ENCODE assay signal across 15 cellular contexts in genomic region chr10:28559661-28560060, GRCh38. TPM values are rescaled to one million over a fixed set of nuclear protein-coding genes. Genes with fewer than 3 reads are reported as not detected.
DNase-seq lines count a peak whose midpoint lies in the region; ATAC-seq and TF ChIP-seq lines count a peak whose summit lies in the region.
"Had no signal": no experiment of that assay in that cellular context is flagged by ENCODE, and none has a peak within 500 bp of the region (broad histone marks: within the 10 kb centered on the region; RNA-seq: fewer than 3 reads in every experiment).

No MANE protein-coding gene starts in this region.

- H3K4me3 ChIP-seq in GM23338 = no peak overlapping the region
- H3K4me3 ChIP-seq in fibroblast of mammary gland (ENCODE audit: control insufficient read depth, low read depth, low read length) = no peak overlapping the region
- H3K4me3 ChIP-seq in neural progenitor cell = no peak overlapping the region
- H3K4me3 ChIP-seq: heart right ventricle, Peyer's patch, vagina had no signal

- no peaks in the 10 kb centered on the region for H3K27me3 Mint-ChIP-seq in GM23338 (ENCODE audit: insufficient read depth, low read depth, poor library complexity)
- no peaks in the 10 kb centered on the region for H3K27me3 Mint-ChIP-seq in T-helper 17 cell
- H3K27me3 Mint-ChIP-seq in neural progenitor cell (ENCODE audit: insufficient read depth, low read depth) = no peaks in the 10 kb centered on the region
- H3K27me3 Mint-ChIP-seq: stimulated activated naive B cell treated with anti-CD40 and anti-IgM and Interleukin-4, amounts not matched to agents 10 μg/mL and 1 μg/mL and 100 μg/mL, for 72 hours had no signal

- H3K4me1 Mint-ChIP-seq in GM23338 = peaks cover 48% of the 10 kb centered on the region
- H3K4me1 Mint-ChIP-seq in T-helper 17 cell = peaks cover 51% of the 10 kb centered on the region
- peaks cover 31% of the 10 kb centered on the region for H3K4me1 Mint-ChIP-seq in neural progenitor cell

- H3K79me2 ChIP-seq in GM23338 (replicated peaks; ENCODE audit: insufficient read depth) = peaks cover 100% of the 10 kb centered on the region
- peaks cover 100% of the 10 kb centered on the region for H3K79me2 ChIP-seq in neural progenitor cell (ENCODE audit: low read depth)

- DNase-seq in GM23338 (ENCODE audit: low spot score) (peak; percentile 68), T-helper 17 cell (no peak), fibroblast of mammary gland (ENCODE audit: low read depth) (peak; percentile 12), neural progenitor cell (ENCODE audit: low spot score) (peak; percentile 81), NCI-H1436 (lab: John Stamatoyannopoulos, UW) (no peak), NCI-H128 (lab: John Stamatoyannopoulos, UW; ENCODE audit: unreplicated experiment) (no peak)
- DNase-seq: activated gamma-delta T cell treated with Interleukin-2 at 50 U/mL for 16 hours; heart right ventricle; NCI-H2081 treated with DMSO at 0.1 percent for 48 hours; Peyer's patch; stimulated activated naive B cell treated with anti-CD40 and anti-IgM and Interleukin-4, amounts not matched to agents 10 μg/mL and 1 μg/mL and 100 μg/mL, for 72 hours had no signal

- peaks cover 25% of the 10 kb centered on the region for H3K4me1 ChIP-seq in GM23338 (ENCODE audit: insufficient read depth)
- peaks cover 41% of the 10 kb centered on the region for H3K4me1 ChIP-seq in neural progenitor cell

- H3K27ac Mint-ChIP-seq in GM23338 = peak overlapping the region; percentile 57; the same call in 1 of the 2 replicates
- peak overlapping the region; percentile 22 for H3K27ac Mint-ChIP-seq in T-helper 17 cell
- H3K27ac Mint-ChIP-seq in neural progenitor cell = no peak overlapping the region
- H3K27ac Mint-ChIP-seq: stimulated activated naive B cell treated with anti-CD40 and anti-IgM and Interleukin-4, amounts not matched to agents 10 μg/mL and 1 μg/mL and 100 μg/mL, for 72 hours had no signal

- H3K36me3 Mint-ChIP-seq in GM23338 (ENCODE audit: low read depth) (peaks cover 48% of the 10 kb centered on the region), T-helper 17 cell (ENCODE audit: low read depth) (peaks cover 22% of the 10 kb centered on the region), neural progenitor cell (peaks cover 54% of the 10 kb centered on the region)

- H3K27me3 ChIP-seq in GM23338 (ENCODE audit: insufficient read depth) = no peaks in the 10 kb centered on the region
- H3K27me3 ChIP-seq in neural progenitor cell = no peaks in the 10 kb centered on the region
- H3K27me3 ChIP-seq: heart right ventricle, Peyer's patch, vagina had no signal

- H2AFZ ChIP-seq in GM23338 (no peak overlapping the region), neural progenitor cell (replicated peaks) (no peak overlapping the region)

- H3K9ac ChIP-seq in neural progenitor cell = no peak overlapping the region

- H3K4me3 Mint-ChIP-seq in GM23338 (no peak overlapping the region), T-helper 17 cell (no peak overlapping the region), neural progenitor cell (no peak overlapping the region)

- H3K27ac ChIP-seq in GM23338 (ENCODE audit: low read depth) (peak overlapping the region; percentile 4; the same call in 1 of the 2 replicates), neural progenitor cell (peak overlapping the region; percentile 56)
- H3K27ac ChIP-seq: Peyer's patch, vagina had no signal

- H3K9me3 Mint-ChIP-seq in GM23338 = no peaks in the 10 kb centered on the region
- no peaks in the 10 kb centered on the region for H3K9me3 Mint-ChIP-seq in neural progenitor cell

- H3K4me2 ChIP-seq in GM23338 = no peak overlapping the region
- H3K4me2 ChIP-seq in neural progenitor cell = peak overlapping the region; percentile 40

- TF ChIP-seq CTCF in GM23338 (conservative IDR thresholded peaks at IDR 0.05; ENCODE audit: low read depth in 2 of 2) = no peak
- TF ChIP-seq CTCF in fibroblast of mammary gland (conservative IDR thresholded peaks at IDR 0.05; ENCODE audit: control insufficient read depth, insufficient read depth, low read depth, low read length) = no peak
- no peak for TF ChIP-seq CTCF in neural progenitor cell (IDR thresholded peaks at IDR 0.05)

- H3F3A ChIP-seq in GM23338 (replicated peaks; ENCODE audit: low read depth) (no peaks in the 10 kb centered on the region), neural progenitor cell (ENCODE audit: low read depth) (peaks cover 46% of the 10 kb centered on the region)

- H4K20me1 ChIP-seq in GM23338 (replicated peaks; ENCODE audit: insufficient read depth) (peaks cover 71% of the 10 kb centered on the region), neural progenitor cell (ENCODE audit: low read depth) (peaks cover 100% of the 10 kb centered on the region)

- no peaks in the 10 kb centered on the region; the same call in 1 of the 2 replicates for H3K36me3 ChIP-seq in GM23338 (ENCODE audit: insufficient read depth)
- H3K36me3 ChIP-seq in neural progenitor cell = peaks cover 10% of the 10 kb centered on the region

- H3K9me3 ChIP-seq in T-helper 17 cell (ENCODE audit: control insufficient read depth, low read length, poor library complexity, severe bottlenecking) (no peaks in the 10 kb centered on the region), neural progenitor cell (ENCODE audit: low read depth) (no peaks in the 10 kb centered on the region)
- H3K9me3 ChIP-seq: heart right ventricle, Peyer's patch, vagina had no signal

- peak; percentile 63 for ATAC-seq in GM23338
- no peak for ATAC-seq in T-helper 17 cell
- ATAC-seq in HG02571 (IDR thresholded peaks at IDR 0.05; ENCODE audit: unreplicated experiment) = no peak
- no peak for ATAC-seq in HG02588 (IDR thresholded peaks at IDR 0.05; ENCODE audit: unreplicated experiment)
- ATAC-seq: activated CD4-positive, CD25-positive, alpha-beta regulatory T cell treated with anti-CD3 and anti-CD28 coated beads, Interleukin-2, amount 50 U/mL, for 24 hours; stimulated activated naive B cell treated with anti-CD40 and anti-IgM and Interleukin-4, amounts not matched to agents 10 μg/mL and 1 μg/mL and 100 μg/mL, for 72 hours had no signal

- no peaks in the 10 kb centered on the region for H3K9me2 ChIP-seq in GM23338 (ENCODE audit: insufficient read depth)

TF ChIP-seq in GM23338, 12 proteins besides CTCF, POLR2A, EP300 and RAD21 (continues in another document):
- TF ChIP-seq CREB1 (CRISPR knock-in tag; IDR thresholded peaks at IDR 0.05; ENCODE audit: low read depth) (no peak), ETS1 (IDR thresholded peaks at IDR 0.05) (no peak), EZH2phosphoT487 (IDR thresholded peaks at IDR 0.05; ENCODE audit: unreplicated experiment) (no peak), JUNB (IDR thresholded peaks at IDR 0.05; ENCODE audit: unreplicated experiment) (no peak), ZNF114 (CRISPR knock-in tag; IDR thresholded peaks at IDR 0.05) (no peak), NANOG (IDR thresholded peaks at IDR 0.05; ENCODE audit: borderline replicate concordance) (no peak)

RNA-seq across cellular contexts. Expression of gene WAC, which starts 26.7 kb away (rescaled TPM):
- 106 and 116 TPM in 2 replicates for total RNA-seq in GM23338 (2014; rRNA removed; shearing (Covaris generic))
- polyA plus RNA-seq in GM23338 (2016; fragmentation: Nextera tagmentation; extraction: Ambion mirVana) = 52.8 and 59.4 TPM in 2 replicates
- total RNA-seq in T-helper 17 cell = 100 to 1,000 TPM; 171 to 195 TPM
- 138 and 174 TPM in 2 replicates for total RNA-seq in neural progenitor cell (ENCODE audit: low replicate concordance)

Comparison
In these comparisons a context has a peak if more than half of its experiments do, and no peak if none do; other contexts are left out.
1. DNase-seq: peak in GM23338 (single experiment), fibroblast of mammary gland (single experiment) and neural progenitor cell (single experiment); none in T-helper 17 cell (0 of 3), NCI-H1436 (single experiment) and NCI-H128 (single experiment).